In the genomic region with DNA sequence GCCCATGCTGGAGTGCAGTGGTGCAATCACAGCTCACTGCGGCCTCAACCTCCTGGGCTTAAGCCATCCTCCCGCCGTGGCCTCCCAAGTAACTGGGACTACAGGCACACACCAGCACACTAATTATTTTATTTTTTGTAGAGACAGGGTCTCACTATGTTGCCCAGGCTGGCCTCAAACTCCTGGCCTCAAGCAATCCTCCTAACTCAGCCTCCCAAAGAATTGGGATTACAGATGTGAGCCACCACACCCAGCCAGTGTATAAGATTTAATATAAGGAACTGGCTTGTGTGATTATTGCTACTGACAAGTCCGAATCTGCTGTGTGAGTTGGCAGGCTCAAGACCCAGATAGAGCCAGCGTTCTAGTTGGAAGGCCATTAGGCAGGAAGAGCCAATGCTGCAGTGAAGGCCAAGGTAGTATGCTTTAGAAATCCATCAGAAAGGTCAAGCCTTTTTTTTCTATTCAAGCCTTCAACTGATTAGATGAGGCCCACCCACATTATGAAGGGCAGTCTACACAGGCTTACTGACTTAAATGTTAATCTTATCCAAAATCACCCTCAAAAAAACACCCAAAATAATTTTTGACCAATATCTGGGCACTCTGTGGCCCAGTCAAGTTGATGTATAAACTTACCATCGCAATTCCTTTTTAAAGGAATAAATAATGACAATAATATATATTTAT, we compare ENCODE assay signal across 11 cellular contexts. TPM values are rescaled to one million over a fixed set of nuclear protein-coding genes. Genes with fewer than 3 reads are reported as not detected.
"Had no signal": no experiment of that assay in that cellular context is flagged by ENCODE, and none has a peak within 500 bp of the region (broad histone marks: within the 10 kb centered on the region; RNA-seq: fewer than 3 reads in every experiment).

No MANE protein-coding gene starts in this region.

- H3K27ac ChIP-seq: GM23248, HL-60, KMS-11 had no signal

- H3K9ac ChIP-seq: GM23248, KMS-11 had no signal

- H3K4me3 ChIP-seq: GM23248 had no signal

- H3K4me3 Mint-ChIP-seq: H9 had no signal

- DNase-seq: GM23248, GOT3, H9, HCEC 1CT, IMR-90, Karpas-422, KBM-7 had no signal

- H3K9me3 Mint-ChIP-seq: H9 had no signal

- H2AFZ ChIP-seq: GM23248 had no signal

- H3K4me2 ChIP-seq: KMS-11 had no signal

- H3K27ac Mint-ChIP-seq: H9 had no signal

RNA-seq across cellular contexts. Expression of gene OR2AE1, which starts 23.1 kb away (rescaled TPM):
- total RNA-seq: GM23248, H4, H9, HT1080 had no signal
- polyA plus RNA-seq: GM23248 had no signal

RNA-seq across cellular contexts. Expression of gene GJC3, which starts 29.4 kb away (rescaled TPM):
- total RNA-seq: GM23248, IMR-90 had no signal
- polyA plus RNA-seq: GM23248, IMR-90 had no signal
